Comparison of ENCODE assay signal across 1 cellular context in the genomic region with DNA sequence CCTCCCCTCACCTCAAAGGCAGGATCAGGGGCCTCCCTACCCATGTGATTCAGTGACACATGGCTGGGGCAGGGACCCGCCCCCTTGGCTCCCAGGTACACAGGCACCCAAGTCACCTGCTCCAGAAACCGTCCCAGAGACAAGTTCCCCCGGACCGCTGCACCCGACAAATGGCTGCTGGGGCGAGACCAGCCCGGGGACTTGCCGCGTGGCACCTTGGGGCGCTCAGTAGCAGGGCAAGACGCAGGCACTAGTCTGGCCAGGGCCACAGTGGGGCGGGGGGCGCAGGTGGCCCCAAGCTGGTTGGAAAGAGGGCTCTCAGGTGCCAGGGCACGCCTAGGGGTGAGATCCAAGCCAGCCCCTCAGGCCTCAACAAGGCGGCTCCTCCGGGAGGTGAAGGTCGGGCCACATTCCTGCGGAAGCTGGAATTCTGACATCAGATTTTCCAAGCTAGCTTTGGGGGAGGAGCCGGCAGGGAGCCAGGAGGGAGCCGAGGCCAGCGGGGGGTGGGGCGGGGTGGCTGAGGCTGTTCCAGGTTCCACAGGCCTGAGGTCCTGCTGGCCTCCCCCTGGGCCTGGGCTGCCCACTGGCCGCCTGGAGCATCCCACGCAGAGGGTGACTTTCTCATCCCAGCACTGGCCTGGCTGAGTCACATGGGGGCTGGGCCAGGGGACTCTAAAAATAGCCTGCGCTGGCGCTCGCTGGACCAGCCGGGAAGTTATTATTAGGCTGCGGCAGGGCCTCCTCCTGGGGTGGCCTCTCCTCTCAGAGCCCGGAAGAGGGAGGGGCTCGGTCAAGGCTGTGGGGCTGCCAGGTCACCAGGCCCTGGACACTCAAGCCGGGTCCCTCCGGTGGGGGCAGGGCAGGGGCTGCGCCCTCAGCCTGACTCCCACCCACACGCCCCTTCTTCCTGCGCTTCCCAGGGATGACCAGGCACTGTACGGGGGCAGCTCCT.
TF ChIP-seq lines count a peak whose summit lies in the region.

No MANE protein-coding gene starts in this region.

TF ChIP-seq in liver, 16 proteins besides CTCF, POLR2A, EP300 and RAD21 (continued from another document):
- TF ChIP-seq, protein P1, sequence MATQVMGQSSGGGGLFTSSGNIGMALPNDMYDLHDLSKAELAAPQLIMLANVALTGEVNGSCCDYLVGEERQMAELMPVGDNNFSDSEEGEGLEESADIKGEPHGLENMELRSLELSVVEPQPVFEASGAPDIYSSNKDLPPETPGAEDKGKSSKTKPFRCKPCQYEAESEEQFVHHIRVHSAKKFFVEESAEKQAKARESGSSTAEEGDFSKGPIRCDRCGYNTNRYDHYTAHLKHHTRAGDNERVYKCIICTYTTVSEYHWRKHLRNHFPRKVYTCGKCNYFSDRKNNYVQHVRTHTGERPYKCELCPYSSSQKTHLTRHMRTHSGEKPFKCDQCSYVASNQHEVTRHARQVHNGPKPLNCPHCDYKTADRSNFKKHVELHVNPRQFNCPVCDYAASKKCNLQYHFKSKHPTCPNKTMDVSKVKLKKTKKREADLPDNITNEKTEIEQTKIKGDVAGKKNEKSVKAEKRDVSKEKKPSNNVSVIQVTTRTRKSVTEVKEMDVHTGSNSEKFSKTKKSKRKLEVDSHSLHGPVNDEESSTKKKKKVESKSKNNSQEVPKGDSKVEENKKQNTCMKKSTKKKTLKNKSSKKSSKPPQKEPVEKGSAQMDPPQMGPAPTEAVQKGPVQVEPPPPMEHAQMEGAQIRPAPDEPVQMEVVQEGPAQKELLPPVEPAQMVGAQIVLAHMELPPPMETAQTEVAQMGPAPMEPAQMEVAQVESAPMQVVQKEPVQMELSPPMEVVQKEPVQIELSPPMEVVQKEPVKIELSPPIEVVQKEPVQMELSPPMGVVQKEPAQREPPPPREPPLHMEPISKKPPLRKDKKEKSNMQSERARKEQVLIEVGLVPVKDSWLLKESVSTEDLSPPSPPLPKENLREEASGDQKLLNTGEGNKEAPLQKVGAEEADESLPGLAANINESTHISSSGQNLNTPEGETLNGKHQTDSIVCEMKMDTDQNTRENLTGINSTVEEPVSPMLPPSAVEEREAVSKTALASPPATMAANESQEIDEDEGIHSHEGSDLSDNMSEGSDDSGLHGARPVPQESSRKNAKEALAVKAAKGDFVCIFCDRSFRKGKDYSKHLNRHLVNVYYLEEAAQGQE (IDR thresholded peaks at IDR 0.05) = peak; percentile 69
